In genomic region chr1:161771973-161772372, GRCh38 we compare ENCODE assay signal across 1 cellular context.
TF ChIP-seq lines count a peak whose summit lies in the region.

No MANE protein-coding gene starts in this region.

TF ChIP-seq in GM12878, 131 proteins besides CTCF, POLR2A, EP300 and RAD21:
- TF ChIP-seq CUX1 (IDR thresholded peaks at IDR 0.05; ENCODE audit: insufficient replicate concordance, low read depth, low read length) (no peak), CBFB (IDR thresholded peaks at IDR 0.05; ENCODE audit: low read depth) (no peak), TARDBP (IDR thresholded peaks at IDR 0.05; ENCODE audit: borderline replicate concordance) (no peak), YBX1 (IDR thresholded peaks at IDR 0.05) (no peak), SPI1 (IDR thresholded peaks at IDR 0.05; ENCODE audit: borderline replicate concordance, insufficient read depth, low read depth, low read length) (no peak), STAT1 (conservative IDR thresholded peaks at IDR 0.05) (no peak), ASH2L (IDR thresholded peaks at IDR 0.05; ENCODE audit: borderline replicate concordance, low read depth) (no peak), PML (IDR thresholded peaks at IDR 0.05; ENCODE audit: low read length) (no peak), SKIL (IDR thresholded peaks at IDR 0.05; ENCODE audit: low read depth, poor library complexity, severe bottlenecking) (no peak), NRF1 (conservative IDR thresholded peaks at IDR 0.05; ENCODE audit: low read depth, low read length) (no peak), MEF2B (IDR thresholded peaks at IDR 0.05; ENCODE audit: partially characterized antibody, poor library complexity, severe bottlenecking) (no peak), SIX5 (IDR thresholded peaks at IDR 0.05; ENCODE audit: low read depth, low read length, severe bottlenecking) (no peak), RBBP5 (conservative IDR thresholded peaks at IDR 0.05) (no peak), E2F8 (IDR thresholded peaks at IDR 0.05; ENCODE audit: low read depth, partially characterized antibody) (no peak), PAX8 (IDR thresholded peaks at IDR 0.05) (no peak)
TF ChIP-seq in GM12878: peak in this region for 0.
